Comparison of ENCODE assay signal across 11 cellular contexts in genomic region chr18:47163241-47163640, GRCh38. TPM values are rescaled to one million over a fixed set of nuclear protein-coding genes. Genes with fewer than 3 reads are reported as not detected.
DNase-seq lines count a peak whose midpoint lies in the region; ATAC-seq and TF ChIP-seq lines count a peak whose summit lies in the region.
"Had no signal": no experiment of that assay in that cellular context is flagged by ENCODE, and none has a peak within 500 bp of the region (broad histone marks: within the 10 kb centered on the region; RNA-seq: fewer than 3 reads in every experiment).

No MANE protein-coding gene starts in this region.

- peaks cover 7% of the 10 kb centered on the region for H3K4me1 Mint-ChIP-seq in neural progenitor cell

- no peak overlapping the region for H3K27ac Mint-ChIP-seq in neural progenitor cell
- H3K27ac Mint-ChIP-seq: activated naive CD8-positive, alpha-beta T cell had no signal

- H3K27me3 Mint-ChIP-seq in neural progenitor cell (ENCODE audit: insufficient read depth, low read depth), result no peaks in the 10 kb centered on the region
- H3K27me3 Mint-ChIP-seq: activated naive CD8-positive, alpha-beta T cell had no signal

- peak; percentile 26 for DNase-seq in adipocyte (ENCODE audit: low read depth)
- no peak for DNase-seq in NCI-H446 treated with DMSO at 0.1 percent for 48 hours (lab: John Stamatoyannopoulos, UW)
- DNase-seq in neural progenitor cell (ENCODE audit: low spot score), result no peak
- no peak for DNase-seq in central memory CD4-positive, alpha-beta T cell
- DNase-seq in Kasumi-1 (lab: John Stamatoyannopoulos, UW), result no peak
- DNase-seq: NCI-H2081 treated with DMSO at 0.1 percent for 48 hours, stomach had no signal

- H2AFZ ChIP-seq in ACC112 (ENCODE audit: low read length, unreplicated experiment), result no peak overlapping the region
- no peak overlapping the region for H2AFZ ChIP-seq in neural progenitor cell (replicated peaks)

- H3K36me3 ChIP-seq in ACC112 (ENCODE audit: insufficient read depth, low read length), result 0 out of 2 replicates have a peak, but pooled peaks cover 3% of the 10 kb centered on the region
- H3K36me3 ChIP-seq in adipocyte (ENCODE audit: control insufficient read depth, insufficient read depth, low read length, severe bottlenecking), result no peaks in the 10 kb centered on the region
- H3K36me3 ChIP-seq in neural progenitor cell, result no peaks in the 10 kb centered on the region

- peaks cover 44% of the 10 kb centered on the region for H4K20me1 ChIP-seq in neural progenitor cell (ENCODE audit: low read depth)

- no peak overlapping the region for H3K4me2 ChIP-seq in neural progenitor cell

- no peak for TF ChIP-seq CTCF in neural progenitor cell (IDR thresholded peaks at IDR 0.05)

- peak overlapping the region; percentile 30 for H3K9ac ChIP-seq in adipocyte (ENCODE audit: low read length)
- H3K9ac ChIP-seq in neural progenitor cell, result no peak overlapping the region

- H3K4me3 Mint-ChIP-seq in neural progenitor cell, result no peak overlapping the region
- H3K4me3 Mint-ChIP-seq: activated naive CD8-positive, alpha-beta T cell had no signal

- H3K27ac ChIP-seq in ACC112 (ENCODE audit: low read depth, low read length), result peak overlapping the region; percentile 87
- no peak overlapping the region for H3K27ac ChIP-seq in neural progenitor cell
- H3K27ac ChIP-seq: stomach had no signal

- peaks cover 42% of the 10 kb centered on the region for H3K4me1 ChIP-seq in ACC112 (ENCODE audit: control insufficient read depth, insufficient read depth, low read length, unreplicated experiment)
- peaks cover 9% of the 10 kb centered on the region for H3K4me1 ChIP-seq in adipocyte (ENCODE audit: control insufficient read depth, insufficient read depth, low read length)
- no peaks in the 10 kb centered on the region for H3K4me1 ChIP-seq in neural progenitor cell

- H3F3A ChIP-seq in neural progenitor cell (ENCODE audit: low read depth), result no peaks in the 10 kb centered on the region

- peaks cover 8% of the 10 kb centered on the region for H3K36me3 Mint-ChIP-seq in neural progenitor cell

- H3K27me3 ChIP-seq in ACC112 (ENCODE audit: insufficient read depth, low read length) (no peaks in the 10 kb centered on the region), adipocyte (replicated peaks; ENCODE audit: control insufficient read depth, insufficient read depth, low read length) (no peaks in the 10 kb centered on the region), neural progenitor cell (no peaks in the 10 kb centered on the region)
- H3K27me3 ChIP-seq: stomach had no signal

- H3K9me3 ChIP-seq in adipocyte (ENCODE audit: control insufficient read depth, low read length), result no peaks in the 10 kb centered on the region
- no peaks in the 10 kb centered on the region for H3K9me3 ChIP-seq in neural progenitor cell (ENCODE audit: low read depth)
- H3K9me3 ChIP-seq: stomach had no signal

- no peaks in the 10 kb centered on the region for H3K9me3 Mint-ChIP-seq in neural progenitor cell

- peak overlapping the region; percentile 72 for H3K4me3 ChIP-seq in ACC112 (ENCODE audit: low read depth, low read length)
- H3K4me3 ChIP-seq in adipocyte (ENCODE audit: low read length), result peak overlapping the region; percentile 69
- no peak overlapping the region for H3K4me3 ChIP-seq in neural progenitor cell
- H3K4me3 ChIP-seq: stomach had no signal

- peak; percentile 71 for ATAC-seq in GM19035 (IDR thresholded peaks at IDR 0.05; ENCODE audit: unreplicated experiment)
- peak; percentile 82 for ATAC-seq in HG03039 (IDR thresholded peaks at IDR 0.05; ENCODE audit: unreplicated experiment)

- H3K79me2 ChIP-seq in ACC112 (ENCODE audit: control insufficient read depth, insufficient read depth, low read length, unreplicated experiment), result peaks cover 85% of the 10 kb centered on the region
- peaks cover 96% of the 10 kb centered on the region for H3K79me2 ChIP-seq in neural progenitor cell (ENCODE audit: low read depth)

RNA-seq across cellular contexts. Expression of gene IER3IP1, which starts 12.9 kb away (rescaled TPM):
- total RNA-seq in neural progenitor cell (ENCODE audit: low replicate concordance), result 10.9 and 16.6 TPM in 2 replicates

RNA-seq across cellular contexts. Expression of gene HDHD2, which starts 12.9 kb away (rescaled TPM):
- 54.4 and 85.0 TPM in 2 replicates for total RNA-seq in neural progenitor cell (ENCODE audit: low replicate concordance)
